ENCODE assay signal across 10 cellular contexts in the genomic region with DNA sequence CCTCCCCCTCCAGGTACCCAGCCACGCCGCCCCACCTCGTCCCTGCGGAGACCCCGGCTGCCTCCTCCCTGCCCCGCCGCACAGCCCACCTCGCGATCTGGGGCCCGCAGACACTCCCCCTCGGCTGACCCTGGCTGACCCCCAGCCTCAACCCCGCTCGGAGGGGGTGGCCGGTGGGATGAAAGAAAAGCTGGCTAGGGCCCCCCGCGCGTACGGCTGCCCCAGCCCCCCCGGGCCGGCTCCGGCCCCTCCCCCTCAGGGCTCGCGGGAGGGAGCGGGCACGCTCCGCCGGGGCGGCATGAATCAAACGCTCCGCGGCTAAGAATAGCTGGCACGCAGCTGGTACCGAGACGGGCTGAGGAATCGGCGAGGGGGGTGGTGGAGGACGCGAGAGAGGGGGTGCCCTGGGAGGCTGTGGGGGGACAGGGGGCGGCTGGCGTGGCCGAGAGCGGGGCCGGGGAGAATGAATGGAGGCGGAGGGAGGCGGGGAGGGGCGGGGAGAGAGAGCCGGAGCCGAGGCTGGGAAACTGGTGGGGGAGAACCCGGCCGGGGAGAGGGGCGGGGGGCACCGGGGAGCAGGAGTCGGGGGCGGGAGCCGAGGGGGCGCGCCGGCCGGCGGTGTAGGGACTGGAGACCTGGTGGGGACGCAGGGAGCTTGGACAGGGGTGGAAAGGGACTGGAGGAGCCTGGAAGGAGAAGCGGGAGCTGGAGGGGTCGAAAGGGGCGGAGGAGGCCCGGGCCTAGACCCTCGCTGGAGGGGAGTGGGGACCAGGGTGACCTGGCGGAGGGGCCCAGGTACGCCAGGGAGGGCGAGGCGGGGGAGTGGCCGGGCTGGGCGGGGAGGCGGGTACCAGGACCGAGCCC. TPM values are rescaled to one million over a fixed set of nuclear protein-coding genes. Genes with fewer than 3 reads are reported as not detected.
DNase-seq lines count a peak whose midpoint lies in the region; ATAC-seq and TF ChIP-seq lines count a peak whose summit lies in the region.
"Had no signal": no experiment of that assay in that cellular context is flagged by ENCODE, and none has a peak within 500 bp of the region (broad histone marks: within the 10 kb centered on the region; RNA-seq: fewer than 3 reads in every experiment).

No MANE protein-coding gene starts in this region.

- H3K9me3 ChIP-seq in cardiac muscle cell (ENCODE audit: low read depth) (no peaks in the 10 kb centered on the region), ascending aorta (no peaks in the 10 kb centered on the region), colonic mucosa (no peaks in the 10 kb centered on the region)

- no peak for ATAC-seq in Right ventricle myocardium superior (ENCODE audit: poor library complexity)
- ATAC-seq: left lobe of liver had no signal

- DNase-seq in cardiac muscle cell (ENCODE audit: low read depth in 1 of 2, low spot score in 1 of 2) (no peak), Right ventricle myocardium superior (no peak), ascending aorta (ENCODE audit: low spot score in 2 of 2) (no peak), left kidney (ENCODE audit: low read depth, low spot score) (peak; percentile 75), type B pancreatic cell (ENCODE audit: extremely low spot score, unreplicated experiment) (no peak), T1000 (lab: John Stamatoyannopoulos, UW) (no peak), NCI-H1048 (lab: John Stamatoyannopoulos, UW) (no peak), colonic mucosa (no peak)

- H3K36me3 ChIP-seq in cardiac muscle cell (no peaks in the 10 kb centered on the region), ascending aorta (no peaks in the 10 kb centered on the region), colonic mucosa (no peaks in the 10 kb centered on the region)

- no peak overlapping the region for H3K27ac ChIP-seq in cardiac muscle cell
- H3K27ac ChIP-seq in ascending aorta, result no peak overlapping the region
- no peak overlapping the region for H3K27ac ChIP-seq in colonic mucosa

- H3K4me3 ChIP-seq in cardiac muscle cell (peak overlapping the region; percentile 41), ascending aorta (peak overlapping the region; percentile 33 to 44), colonic mucosa (no peak overlapping the region)

- no peaks in the 10 kb centered on the region for H3K36me3 Mint-ChIP-seq in type B pancreatic cell

- peaks cover 68% of the 10 kb centered on the region for H3K27me3 Mint-ChIP-seq in type B pancreatic cell

- H3K27me3 ChIP-seq in cardiac muscle cell (peaks cover 34% of the 10 kb centered on the region), ascending aorta (peaks cover 15% of the 10 kb centered on the region), colonic mucosa (peaks cover 17% of the 10 kb centered on the region)

- H3K4me3 Mint-ChIP-seq in type B pancreatic cell, result peak overlapping the region; percentile 71

- no peaks in the 10 kb centered on the region for H3K9me3 Mint-ChIP-seq in type B pancreatic cell

- no peak overlapping the region for H3K9ac ChIP-seq in colonic mucosa (ENCODE audit: low read depth in 2 of 2, low read length in 2 of 2)

- H3K4me1 ChIP-seq in cardiac muscle cell (ENCODE audit: low read depth), result peaks cover 6% of the 10 kb centered on the region
- peaks cover 6 to 12% of the 10 kb centered on the region in 2 donors for H3K4me1 ChIP-seq in ascending aorta
- no peaks in the 10 kb centered on the region for H3K4me1 ChIP-seq in colonic mucosa

- intact Hi-C loops in Right ventricle myocardium superior (cut with DNase I), result no loop called here
- intact Hi-C loops in ascending aorta (cut with DNase I), result no loop called here
- intact Hi-C loops in colonic mucosa (cut with DNase I), result no loop called here

- no peak overlapping the region for H3K27ac Mint-ChIP-seq in type B pancreatic cell

- TF ChIP-seq CTCF in cardiac muscle cell (IDR thresholded peaks at IDR 0.05; ENCODE audit: low read depth, low read length) (no peak), ascending aorta (IDR thresholded peaks at IDR 0.05) (no peak), type B pancreatic cell (conservative IDR thresholded peaks at IDR 0.05) (no peak), colonic mucosa (IDR thresholded peaks at IDR 0.05) (no peak)

- peaks cover 28% of the 10 kb centered on the region for H3K4me1 Mint-ChIP-seq in type B pancreatic cell (ENCODE audit: unreplicated experiment)

RNA-seq across cellular contexts. Expression of a gene that starts 1.1 kb away (rescaled TPM):
- total RNA-seq in cardiac muscle cell (2.9 and 8.7 TPM in 2 replicates), Right ventricle myocardium superior (0.40 TPM), ascending aorta (1.3 TPM), type B pancreatic cell (ENCODE audit: low replicate concordance) (0.38 and 7.8 TPM in 2 replicates), colonic mucosa (under 1 TPM; 0.22 to 0.29 TPM)
- 0.71 and 2.0 TPM in 2 replicates for polyA plus RNA-seq in cardiac muscle cell

RNA-seq across cellular contexts. Expression of a gene that starts 4.7 kb away (rescaled TPM):
- total RNA-seq in cardiac muscle cell (12.5 and 16.6 TPM in 2 replicates), Right ventricle myocardium superior (3.0 TPM), ascending aorta (not detected), type B pancreatic cell (ENCODE audit: low replicate concordance) (4.2 and 5.9 TPM in 2 replicates), colonic mucosa (1 to 10 TPM; 4.5 to 5.1 TPM)
- 26.7 and 29.4 TPM in 2 replicates for polyA plus RNA-seq in cardiac muscle cell

RNA-seq across cellular contexts. Expression of a gene that starts 51.8 kb away (rescaled TPM):
- not detected in 2 replicates for total RNA-seq in cardiac muscle cell
- polyA plus RNA-seq in cardiac muscle cell, result not detected in 2 replicates
- total RNA-seq in Right ventricle myocardium superior, result not detected
- not detected for total RNA-seq in ascending aorta
- not detected in 2 replicates for total RNA-seq in type B pancreatic cell (ENCODE audit: low replicate concordance)
- not detected for total RNA-seq in colonic mucosa
- total RNA-seq: left lobe of liver had no signal
- polyA plus RNA-seq: adipose tissue had no signal
